Comparison of ENCODE assay signal across 2 cellular contexts in genomic region chr5:177836191-177836590, GRCh38. TPM values are rescaled to one million over a fixed set of nuclear protein-coding genes. Genes with fewer than 3 reads are reported as not detected.
"Had no signal": no experiment of that assay in that cellular context is flagged by ENCODE, and none has a peak within 500 bp of the region (broad histone marks: within the 10 kb centered on the region; RNA-seq: fewer than 3 reads in every experiment).

No MANE protein-coding gene starts in this region.

RNA-seq across cellular contexts. Expression of gene FAM153A, which starts 53.5 kb away (rescaled TPM):
- total RNA-seq: fibroblast of lung, osteoblast had no signal
- polyA plus RNA-seq: fibroblast of lung had no signal
